Comparison of ENCODE assay signal across 18 cellular contexts in the genomic region with DNA sequence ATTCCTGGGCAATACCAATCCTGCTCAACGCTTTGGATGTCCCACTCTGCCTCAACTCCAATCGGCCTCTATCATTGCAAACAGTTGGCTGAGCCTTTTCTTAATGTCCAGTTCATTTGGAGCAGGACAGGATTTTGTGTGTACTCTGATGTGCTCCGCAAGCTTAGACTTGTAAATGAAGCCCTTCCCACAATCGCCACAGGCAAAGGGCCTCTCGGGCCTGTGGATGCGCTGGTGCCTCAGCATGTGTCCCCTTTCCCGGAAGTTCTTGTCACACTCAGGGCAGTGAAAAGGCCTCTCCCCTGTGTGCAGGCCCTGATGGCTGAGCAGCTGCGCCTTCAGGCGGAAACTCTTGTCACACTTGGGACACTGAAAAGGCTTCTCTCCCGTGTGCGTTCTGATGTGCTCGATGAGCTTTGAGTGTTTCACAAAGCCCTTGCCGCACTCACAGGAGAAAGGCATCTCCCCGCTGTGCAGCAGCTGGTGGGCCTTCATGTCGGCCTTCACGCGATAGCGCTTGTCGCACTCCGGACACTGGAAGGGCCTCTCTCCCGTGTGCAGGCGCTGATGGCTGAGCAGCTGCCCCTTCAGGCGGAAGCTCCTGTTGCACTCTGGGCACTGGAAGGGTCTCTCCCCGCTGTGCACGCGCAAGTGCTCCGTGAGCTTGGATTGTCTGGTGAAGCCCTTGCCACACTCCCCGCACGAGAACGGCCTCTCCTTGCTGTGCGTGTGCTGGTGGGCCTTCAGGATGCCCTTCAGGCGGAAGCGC.
"Had no signal": no experiment of that assay in that cellular context is flagged by ENCODE, and none has a peak within 500 bp of the region (broad histone marks: within the 10 kb centered on the region; RNA-seq: fewer than 3 reads in every experiment).

No MANE protein-coding gene starts in this region.

- H3K4me1 ChIP-seq: adrenal gland, transverse colon had no signal

- H3K36me3 Mint-ChIP-seq: activated naive CD4-positive, alpha-beta T cell treated with anti-CD3 and anti-CD28 coated beads, Interleukin-2, amount 50 U/mL, for 72 hours; natural killer cell had no signal

- H3K9me3 Mint-ChIP-seq: activated naive CD4-positive, alpha-beta T cell treated with anti-CD3 and anti-CD28 coated beads, Interleukin-2, amount 50 U/mL, for 72 hours; activated T-cell treated with anti-CD3 and anti-CD28 coated beads, Interleukin-2, amount 50 U/mL, for 72 hours; natural killer cell had no signal

- H3K4me3 Mint-ChIP-seq: natural killer cell had no signal

- H3K27ac ChIP-seq: adrenal gland, transverse colon, WERI-Rb-1 had no signal

- H3K4me3 ChIP-seq: adrenal gland, lung, transverse colon had no signal

- H3K27me3 ChIP-seq: adrenal gland, transverse colon had no signal

- H3K9me3 ChIP-seq: adrenal gland, transverse colon had no signal

- DNase-seq: activated CD4-positive, alpha-beta T cell treated with anti-CD3 and anti-CD28 coated beads, Interleukin-2, amount 50 U/mL, for 4 hours; activated gamma-delta T cell treated with Interleukin-2 at 50 U/mL for 16 hours; activated T-cell treated with anti-CD3 and anti-CD28 coated beads, Interleukin-2, amount 50 U/mL, for 72 hours; adrenal gland; foreskin melanocyte; hypothalamus; islet precursor cell; left colon; natural killer cell; stimulated activated CD4-positive, alpha-beta T cell treated with anti-CD3 and anti-CD28 coated beads, Interleukin-12 subunit alpha, Interleukin-12 subunit beta, amount 100 ng/mL, for 4 hours; stimulated activated CD4-positive, alpha-beta T cell treated with anti-CD3 and anti-CD28 coated beads, Interleukin-1b, Interleukin-23, amount 100 ng/mL, for 48 hours; stimulated activated CD8-positive, alpha-beta memory T cell treated with anti-CD3 and anti-CD28 coated beads, Interleukin-4, amount 100 ng/mL, for 48 hours; stimulated activated naive CD4-positive, alpha-beta T cell treated with Interleukin-2 at 50 U/mL for 16 hours; T-helper 2 cell; transverse colon; WERI-Rb-1 had no signal

- ATAC-seq: left colon had no signal

- H3K27ac Mint-ChIP-seq: activated T-cell treated with anti-CD3 and anti-CD28 coated beads, Interleukin-2, amount 50 U/mL, for 72 hours; natural killer cell had no signal
